Comparison of ENCODE assay signal across 37 cellular contexts in the genomic region with DNA sequence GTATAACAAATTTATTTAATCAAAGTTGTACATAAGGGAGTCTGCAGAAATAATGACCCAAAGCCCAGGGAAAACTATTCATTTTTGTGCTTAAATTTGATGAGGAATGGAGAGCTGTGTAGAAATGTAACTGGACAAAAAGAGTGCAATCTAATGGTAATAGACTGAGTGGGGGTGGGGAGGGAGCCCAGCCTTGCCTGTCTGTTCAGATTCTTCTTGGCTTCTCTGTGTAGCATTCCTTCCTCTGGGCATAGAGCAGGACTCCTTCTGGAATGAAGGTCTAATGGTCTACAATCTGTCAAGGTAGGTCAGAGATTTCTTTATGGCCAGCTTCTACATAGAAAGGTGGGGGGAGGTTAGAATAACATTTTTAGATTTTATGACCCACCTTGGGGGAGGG.
"Had no signal": no experiment of that assay in that cellular context is flagged by ENCODE, and none has a peak within 500 bp of the region (broad histone marks: within the 10 kb centered on the region; RNA-seq: fewer than 3 reads in every experiment).

No MANE protein-coding gene starts in this region.

- H3K4me1 ChIP-seq: adrenal gland, ascending aorta, body of pancreas, breast epithelium had no signal

- H3K27me3 ChIP-seq: adrenal gland, ascending aorta, body of pancreas, brain microvascular endothelial cell, breast epithelium, cardiac muscle cell had no signal

- H3K36me3 Mint-ChIP-seq: activated naive CD4-positive, alpha-beta T cell treated with anti-CD3 and anti-CD28 coated beads, Interleukin-2, amount 10 ng/mL, durations not matched to agents 7 days and 5 days; activated naive CD4-positive, alpha-beta T cell treated with anti-CD3 and anti-CD28 coated beads, Interleukin-2, amount 50 U/mL, for 24 hours; activated naive CD4-positive, alpha-beta T cell treated with anti-CD3 and anti-CD28 coated beads, Interleukin-2, amount 50 U/mL, for 72 hours; activated naive CD8-positive, alpha-beta T cell; activated naive CD8-positive, alpha-beta T cell treated with anti-CD3 and anti-CD28 coated beads for 36 hours; activated naive CD8-positive, alpha-beta T cell treated with anti-CD3 and anti-CD28 coated beads, Interleukin-2, amount 10 ng/mL, durations not matched to agents 7 days and 5 days; brain had no signal

- H3K4me3 Mint-ChIP-seq: activated naive CD4-positive, alpha-beta T cell treated with anti-CD3 and anti-CD28 coated beads for 36 hours; activated naive CD4-positive, alpha-beta T cell treated with anti-CD3 and anti-CD28 coated beads, Interleukin-2, amount 10 ng/mL, durations not matched to agents 7 days and 5 days; activated naive CD4-positive, alpha-beta T cell treated with anti-CD3 and anti-CD28 coated beads, Interleukin-2, amount 50 U/mL, for 24 hours; activated naive CD8-positive, alpha-beta T cell; activated naive CD8-positive, alpha-beta T cell treated with anti-CD3 and anti-CD28 coated beads for 36 hours; activated naive CD8-positive, alpha-beta T cell treated with anti-CD3 and anti-CD28 coated beads, Interleukin-2, amount 10 ng/mL, durations not matched to agents 7 days and 5 days; activated naive CD8-positive, alpha-beta T cell treated with anti-CD3 and anti-CD28 coated beads, Interleukin-2, amount 50 U/mL, for 24 hours; activated T-cell treated with anti-CD3 and anti-CD28 coated beads, Interleukin-2, amount 50 U/mL, for 24 hours; activated T-cell treated with anti-CD3 and anti-CD28 coated beads, Interleukin-2, amount 50 U/mL, for 4 hours; activated T-cell treated with anti-CD3 and anti-CD28 coated beads, Interleukin-2, amount 50 U/mL, for 72 hours; activated T-helper 1 cell treated with anti-CD3 and anti-CD28 coated beads, Interleukin-12 subunit alpha, Interleukin-12 subunit beta, Interleukin-2, Interleukin-4 antibody, amounts not matched to agents 30 ng/mL and 10 ng/mL and 1 ng/mL, durations not matched to agents 14 hours and 24 hours and 36 hours; activated T-helper 17 cell treated with anti-CD3 and anti-CD28 coated beads, Interleukin-2, amount 50 U/mL, for 72 hours; brain; central memory CD8-positive, alpha-beta T cell had no signal

- H3K4me3 ChIP-seq: adrenal gland, ascending aorta, body of pancreas, breast epithelium, cardiac muscle cell had no signal

- DNase-seq: activated effector memory CD4-positive, alpha-beta T cell treated with anti-CD3 and anti-CD28 coated beads, Interleukin-2, amount 50 U/mL, for 16 hours; activated effector memory CD4-positive, alpha-beta T cell treated with Interleukin-2 at 50 U/mL for 16 hours; activated gamma-delta T cell; activated gamma-delta T cell treated with Interleukin-2 at 50 U/mL for 16 hours; activated naive CD4-positive, alpha-beta T cell; activated naive CD4-positive, alpha-beta T cell treated with anti-CD3 and anti-CD28 coated beads for 36 hours; activated naive CD4-positive, alpha-beta T cell treated with anti-CD3 and anti-CD28 coated beads, Interleukin-2, amount 10 ng/mL, durations not matched to agents 7 days and 5 days; activated naive CD4-positive, alpha-beta T cell treated with anti-CD3 and anti-CD28 coated beads, Interleukin-2, amount 50 U/mL, for 16 hours; activated naive CD4-positive, alpha-beta T cell treated with Interleukin-2 at 50 U/mL for 16 hours; activated naive CD8-positive, alpha-beta T cell treated with anti-CD3 and anti-CD28 coated beads for 36 hours; activated naive CD8-positive, alpha-beta T cell treated with anti-CD3 and anti-CD28 coated beads, Interleukin-2, amount 10 ng/mL, durations not matched to agents 7 days and 5 days; activated naive CD8-positive, alpha-beta T cell treated with anti-CD3 and anti-CD28 coated beads, Interleukin-2, amount 50 U/mL, for 24 hours; activated T-cell treated with anti-CD3 and anti-CD28 coated beads, Interleukin-2, amount 50 U/mL, for 24 hours; activated T-cell treated with anti-CD3 and anti-CD28 coated beads, Interleukin-2, amount 50 U/mL, for 4 hours; activated T-cell treated with anti-CD3 and anti-CD28 coated beads, Interleukin-2, amount 50 U/mL, for 48 hours; activated T-cell treated with anti-CD3 and anti-CD28 coated beads, Interleukin-2, amount 50 U/mL, for 72 hours; adrenal gland; amniotic stem cell; amygdala; anterior cingulate cortex; aorta; body of pancreas; brain microvascular endothelial cell; caudate nucleus; central memory CD4-positive, alpha-beta T cell; cerebellar nuclear complex had no signal

- H3K36me3 ChIP-seq: adrenal gland, ascending aorta, brain microvascular endothelial cell, breast epithelium, cardiac muscle cell had no signal

- H3K27me3 Mint-ChIP-seq: activated naive CD4-positive, alpha-beta T cell treated with anti-CD3 and anti-CD28 coated beads, Interleukin-2, amount 10 ng/mL, durations not matched to agents 7 days and 5 days; activated naive CD4-positive, alpha-beta T cell treated with anti-CD3 and anti-CD28 coated beads, Interleukin-2, amount 50 U/mL, for 24 hours; activated naive CD8-positive, alpha-beta T cell; activated naive CD8-positive, alpha-beta T cell treated with anti-CD3 and anti-CD28 coated beads for 36 hours; activated naive CD8-positive, alpha-beta T cell treated with anti-CD3 and anti-CD28 coated beads, Interleukin-2, amount 10 ng/mL, durations not matched to agents 7 days and 5 days; activated naive CD8-positive, alpha-beta T cell treated with anti-CD3 and anti-CD28 coated beads, Interleukin-2, amount 50 U/mL, for 24 hours; activated T-cell treated with anti-CD3 and anti-CD28 coated beads, Interleukin-2, amount 50 U/mL, for 24 hours; activated T-helper 17 cell treated with anti-CD3 and anti-CD28 coated beads, Interleukin-2, amount 50 U/mL, for 72 hours; central memory CD8-positive, alpha-beta T cell had no signal

- ATAC-seq: activated naive CD4-positive, alpha-beta T cell treated with anti-CD3 and anti-CD28 coated beads, Interleukin-2, amount 50 U/mL, for 72 hours; activated naive CD8-positive, alpha-beta T cell treated with anti-CD3 and anti-CD28 coated beads, Interleukin-2, amount 50 U/mL, for 24 hours; activated T-cell treated with anti-CD3 and anti-CD28 coated beads, Interleukin-2, amount 50 U/mL, for 4 hours; activated T-cell treated with anti-CD3 and anti-CD28 coated beads, Interleukin-2, amount 50 U/mL, for 72 hours; activated T-helper 17 cell treated with anti-CD3 and anti-CD28 coated beads, Interleukin-2, amount 50 U/mL, for 72 hours; body of pancreas had no signal

- H3K9me3 Mint-ChIP-seq: activated naive CD8-positive, alpha-beta T cell treated with anti-CD3 and anti-CD28 coated beads for 36 hours; activated naive CD8-positive, alpha-beta T cell treated with anti-CD3 and anti-CD28 coated beads, Interleukin-2, amount 10 ng/mL, durations not matched to agents 7 days and 5 days; activated naive CD8-positive, alpha-beta T cell treated with anti-CD3 and anti-CD28 coated beads, Interleukin-2, amount 50 U/mL, for 24 hours; activated T-cell treated with anti-CD3 and anti-CD28 coated beads, Interleukin-2, amount 50 U/mL, for 24 hours; activated T-helper 1 cell treated with anti-CD3 and anti-CD28 coated beads, Interleukin-12 subunit alpha, Interleukin-12 subunit beta, Interleukin-2, Interleukin-4 antibody, amounts not matched to agents 30 ng/mL and 10 ng/mL and 1 ng/mL, durations not matched to agents 14 hours and 24 hours and 36 hours had no signal

- H3K9me3 ChIP-seq: adrenal gland, ascending aorta, body of pancreas, breast epithelium had no signal

- H3K4me1 Mint-ChIP-seq: activated naive CD4-positive, alpha-beta T cell treated with anti-CD3 and anti-CD28 coated beads, Interleukin-2, amount 10 ng/mL, durations not matched to agents 7 days and 5 days; activated naive CD4-positive, alpha-beta T cell treated with anti-CD3 and anti-CD28 coated beads, Interleukin-2, amount 50 U/mL, for 24 hours; activated naive CD8-positive, alpha-beta T cell treated with anti-CD3 and anti-CD28 coated beads for 36 hours; activated naive CD8-positive, alpha-beta T cell treated with anti-CD3 and anti-CD28 coated beads, Interleukin-2, amount 10 ng/mL, durations not matched to agents 7 days and 5 days; activated naive CD8-positive, alpha-beta T cell treated with anti-CD3 and anti-CD28 coated beads, Interleukin-2, amount 50 U/mL, for 24 hours; activated T-helper 17 cell treated with anti-CD3 and anti-CD28 coated beads, Interleukin-2, amount 50 U/mL, for 72 hours; brain; central memory CD8-positive, alpha-beta T cell had no signal

- H3K27ac ChIP-seq: adrenal gland, ascending aorta, body of pancreas, brain microvascular endothelial cell, breast epithelium, cardiac muscle cell had no signal

- H3K27ac Mint-ChIP-seq: activated naive CD4-positive, alpha-beta T cell treated with anti-CD3 and anti-CD28 coated beads for 36 hours; activated naive CD4-positive, alpha-beta T cell treated with anti-CD3 and anti-CD28 coated beads, Interleukin-2, amount 10 ng/mL, durations not matched to agents 7 days and 5 days; activated naive CD4-positive, alpha-beta T cell treated with anti-CD3 and anti-CD28 coated beads, Interleukin-2, amount 50 U/mL, for 24 hours; activated naive CD4-positive, alpha-beta T cell treated with anti-CD3 and anti-CD28 coated beads, Interleukin-2, amount 50 U/mL, for 72 hours; activated naive CD8-positive, alpha-beta T cell; activated naive CD8-positive, alpha-beta T cell treated with anti-CD3 and anti-CD28 coated beads for 36 hours; activated naive CD8-positive, alpha-beta T cell treated with anti-CD3 and anti-CD28 coated beads, Interleukin-2, amount 10 ng/mL, durations not matched to agents 7 days and 5 days; activated naive CD8-positive, alpha-beta T cell treated with anti-CD3 and anti-CD28 coated beads, Interleukin-2, amount 50 U/mL, for 24 hours; activated T-cell treated with anti-CD3 and anti-CD28 coated beads, Interleukin-2, amount 50 U/mL, for 24 hours; activated T-cell treated with anti-CD3 and anti-CD28 coated beads, Interleukin-2, amount 50 U/mL, for 72 hours; activated T-helper 1 cell treated with anti-CD3 and anti-CD28 coated beads, Interleukin-12 subunit alpha, Interleukin-12 subunit beta, Interleukin-2, Interleukin-4 antibody, amounts not matched to agents 30 ng/mL and 10 ng/mL and 1 ng/mL, durations not matched to agents 14 hours and 24 hours and 36 hours; activated T-helper 17 cell treated with anti-CD3 and anti-CD28 coated beads, Interleukin-2, amount 50 U/mL, for 72 hours; activated T-helper 2 cell treated with anti-CD3 and anti-CD28 coated beads, Interferon-gamma antibody, Interleukin-2, Interleukin-4, amounts not matched to agents 10 μg/mL and 5 μg/mL and 100 μg/mL, durations not matched to agents 14 hours and 24 hours and 36 hours; brain had no signal
